In genomic region chr11:78638704-78639380, GRCh38 we compare ENCODE assay signal across 1 cellular context.
TF ChIP-seq lines count a peak whose summit lies in the region.

No MANE protein-coding gene starts in this region.

TF ChIP-seq in HepG2, 621 proteins besides CTCF, POLR2A, EP300 and RAD21 (continued from another document):
- TF ChIP-seq RERE (CRISPR knock-in tag; IDR thresholded peaks at IDR 0.05; ENCODE audit: low read depth) (no peak), TOE1 (CRISPR knock-in tag; IDR thresholded peaks at IDR 0.05) (no peak), SKI (IDR thresholded peaks at IDR 0.05; ENCODE audit: partially characterized antibody) (no peak), PTBP1 (IDR thresholded peaks at IDR 0.05; ENCODE audit: low read depth, low read length, poor library complexity, severe bottlenecking) (no peak), ZNF781 (CRISPR knock-in tag; IDR thresholded peaks at IDR 0.05; ENCODE audit: borderline replicate concordance, not compliant biosample characterization) (no peak), HMG20A (CRISPR knock-in tag; IDR thresholded peaks at IDR 0.05; ENCODE audit: borderline replicate concordance) (no peak), ZMYM4 (CRISPR knock-in tag; IDR thresholded peaks at IDR 0.05) (no peak)
